ENCODE assay signal across 1 cellular context in genomic region chr11:90798769-90799168, GRCh38.
TF ChIP-seq lines count a peak whose summit lies in the region.

No MANE protein-coding gene starts in this region.

TF ChIP-seq in WTC11, 78 proteins besides CTCF, POLR2A, EP300 and RAD21:
- TF ChIP-seq PREB (CRISPR knock-in tag; IDR thresholded peaks at IDR 0.05; ENCODE audit: borderline replicate concordance): no peak
- no peak for TF ChIP-seq IRF1 (CRISPR knock-in tag; IDR thresholded peaks at IDR 0.05)
- no peak for TF ChIP-seq ZNF425 (CRISPR knock-in tag; conservative IDR thresholded peaks at IDR 0.05)
- no peak for TF ChIP-seq PRRX2 (CRISPR knock-in tag; IDR thresholded peaks at IDR 0.05)
